ENCODE assay signal across 19 cellular contexts in the genomic region with DNA sequence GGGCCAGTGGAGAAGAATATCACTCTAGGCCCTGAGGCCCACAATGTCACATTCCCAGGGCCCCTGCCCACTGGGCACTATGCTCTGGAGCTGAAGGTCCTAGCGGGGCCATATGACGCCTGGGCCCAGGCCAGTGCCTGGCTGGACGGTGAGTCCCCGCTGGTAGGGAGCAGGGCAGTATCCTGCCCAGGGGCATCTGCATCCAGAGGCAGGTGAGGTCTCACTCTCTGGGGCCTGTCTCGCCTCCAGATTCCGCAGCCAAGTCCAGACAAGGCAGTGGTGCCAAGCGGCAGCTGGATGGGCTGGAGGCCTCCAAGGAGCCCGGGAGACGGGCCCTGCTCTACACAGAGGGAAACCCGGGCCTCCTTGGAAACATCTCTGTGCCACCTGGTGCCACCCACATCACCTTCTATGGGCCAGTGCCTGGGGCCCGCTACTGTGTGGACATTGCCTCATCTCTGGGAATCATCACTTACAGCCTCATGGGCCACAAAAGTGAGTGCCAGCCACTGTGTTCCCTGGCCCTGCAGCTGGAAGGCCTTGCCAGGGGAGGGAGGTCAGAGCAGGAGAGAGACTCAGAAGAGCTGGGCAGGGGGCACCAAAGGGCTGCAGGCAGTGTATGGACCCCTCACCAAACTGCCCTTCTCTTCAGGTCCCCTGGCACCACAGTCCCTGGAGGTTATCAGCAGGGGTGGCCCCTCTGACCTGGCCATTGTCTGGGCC. TPM values are rescaled to one million over a fixed set of nuclear protein-coding genes. Genes with fewer than 3 reads are reported as not detected.
DNase-seq lines count a peak whose midpoint lies in the region; ATAC-seq, FAIRE-seq and TF ChIP-seq lines count a peak whose summit lies in the region.
"Had no signal": no experiment of that assay in that cellular context is flagged by ENCODE, and none has a peak within 500 bp of the region (broad histone marks: within the 10 kb centered on the region; RNA-seq: fewer than 3 reads in every experiment).

No MANE protein-coding gene starts in this region.

- BruUV-seq in K562 (replicated peaks; lab: Mats Ljungman, UMichigan), result no TSS peak

- H3K27ac Mint-ChIP-seq in CD4-positive, alpha-beta T cell, result no peak overlapping the region
- no peak overlapping the region for H3K27ac Mint-ChIP-seq in natural killer cell
- H3K27ac Mint-ChIP-seq: IgD-negative memory B cell had no signal

- TF ChIP-seq EP300 in K562 (IDR thresholded peaks at IDR 0.05; ENCODE audit: low read length), result no peak

- no peak overlapping the region for H3K4me3 Mint-ChIP-seq in CD4-positive, alpha-beta T cell
- H3K4me3 Mint-ChIP-seq in natural killer cell, result no peak overlapping the region
- H3K4me3 Mint-ChIP-seq: IgD-negative memory B cell had no signal

- H2AFZ ChIP-seq in K562 (ENCODE audit: low read depth, low read length), result no peak overlapping the region

- H3K9me1 ChIP-seq in K562 (ENCODE audit: control insufficient read depth, insufficient read depth, low read length), result no peaks in the 10 kb centered on the region

- 88% methylated on average over 9 of the region's 11 CpGs for WGBS in K562 (ENCODE audit: insufficient coverage, low coverage, missing lambda C conversion rate)

- no peak for TF ChIP-seq POLR2A in K562 (conservative IDR thresholded peaks at IDR 0.05)

- no peak overlapping the region for H3K4me2 ChIP-seq in K562 (ENCODE audit: insufficient read depth, low read length)

- H3K27ac ChIP-seq in CD4-positive, alpha-beta T cell (ENCODE audit: low read depth, low read length), result no peak overlapping the region
- no peak overlapping the region for H3K27ac ChIP-seq in K562 (ENCODE audit: extremely low read depth, low read depth, low read length)
- H3K27ac ChIP-seq: 22Rv1, SJCRH30 had no signal

- no peak overlapping the region for H3K4me3 ChIP-seq in K562
- H3K4me3 ChIP-seq: MG63, SJCRH30 had no signal

- in situ Hi-C loops in K562 (cut with MboI), result no loop called here

- intact Hi-C loops in CD4-positive, alpha-beta T cell (cut with DNase I, micrococcal nuclease), result no loop called here
- intact Hi-C loops in K562 (cut with micrococcal nuclease), result no loop called here
- intact Hi-C loops in natural killer cell (cut with micrococcal nuclease), result no loop called here

- no peak for TF ChIP-seq CTCF in CD4-positive, alpha-beta T cell (IDR thresholded peaks at IDR 0.05)
- TF ChIP-seq CTCF in K562 (IDR thresholded peaks at IDR 0.05 in 2 of 3, conservative IDR thresholded peaks at IDR 0.05 in 1 of 3; ENCODE audit: insufficient read depth in 2 of 3, low read depth in 1 of 3, low read length in 3 of 3) (no peak), natural killer cell (IDR thresholded peaks at IDR 0.05) (no peak)

- no peak for FAIRE-seq in K562 (lab: Jason Lieb, UNC)
- FAIRE-seq: GM19239, HTR-8/SVneo had no signal

- CTCF ChIA-PET in CD4-positive, alpha-beta T cell (lab: Charles Lee), result interaction anchor here (1.5 to 2.8 kb wide), 2 partner anchors 10 to 16 kb away, joined by 3 to 8 read pairs; partner anchors contain the start of gene PTPN7
- CTCF ChIA-PET in K562 (lab: Yijun Ruan, JAX; ENCODE audit: low intra/inter-chr PET ratio), result no interaction called here

- ATAC-seq in CD4-positive, alpha-beta T cell (ENCODE audit: poor library complexity), result peak; percentile 39
- ATAC-seq in K562 (no peak; the same call in 2 of the 3 replicates), natural killer cell (peak in 2 of 3 donors; percentile 21 to 44), GM18861 (IDR thresholded peaks at IDR 0.05; ENCODE audit: unreplicated experiment) (no peak), HG02623 (IDR thresholded peaks at IDR 0.05; ENCODE audit: unreplicated experiment) (no peak)

- H3K36me3 ChIP-seq in K562 (ENCODE audit: control insufficient read depth, insufficient read depth, low read length), result peaks cover 44% of the 10 kb centered on the region; the same call in 2 of the 3 replicates
- H3K36me3 ChIP-seq: MG63, SJCRH30 had no signal

- no peaks in the 10 kb centered on the region for H3K27me3 Mint-ChIP-seq in CD4-positive, alpha-beta T cell
- H3K27me3 Mint-ChIP-seq in natural killer cell (ENCODE audit: low read depth in 2 of 2), result no peaks in the 10 kb centered on the region
- H3K27me3 Mint-ChIP-seq: IgD-negative memory B cell had no signal

- peaks cover 11% of the 10 kb centered on the region for H3K79me2 ChIP-seq in K562 (ENCODE audit: control insufficient read depth, insufficient read depth, low read length)

- no peaks in the 10 kb centered on the region for H4K20me1 ChIP-seq in K562 (replicated peaks; ENCODE audit: control insufficient read depth, insufficient read depth, low read length)

- H3K4me1 Mint-ChIP-seq in CD4-positive, alpha-beta T cell (ENCODE audit: low read depth), result peaks cover 4% of the 10 kb centered on the region
- no peaks in the 10 kb centered on the region for H3K4me1 Mint-ChIP-seq in natural killer cell
- H3K4me1 Mint-ChIP-seq: IgD-negative memory B cell had no signal

- DNase-seq in DMS 273 (lab: John Stamatoyannopoulos, UW; ENCODE audit: unreplicated experiment) (peak; percentile 66), DMS 273 treated with DMSO at 0.1 percent for 48 hours (lab: John Stamatoyannopoulos, UW) (no peak), K562 (ENCODE audit: extremely low read depth in 1 of 4, low spot score in 3 of 4) (no peak), natural killer cell (no peak), GOT3 (lab: John Stamatoyannopoulos, UW) (no peak)
- DNase-seq in CD4-positive, alpha-beta T cell, result no peak
- DNase-seq: Caco-2, MG63, NCI-H1048, NCI-H1436, NCI-H226, SJCRH30 had no signal

- H3K27me3 ChIP-seq in CD4-positive, alpha-beta T cell (ENCODE audit: control insufficient read depth, insufficient read depth, low read length), result no peaks in the 10 kb centered on the region
- H3K27me3 ChIP-seq in K562 (ENCODE audit: control insufficient read depth in 2 of 2, insufficient read depth in 2 of 2, low read length in 2 of 2), result no peaks in the 10 kb centered on the region
- H3K27me3 ChIP-seq: MG63 had no signal

- H3K9me3 Mint-ChIP-seq in CD4-positive, alpha-beta T cell, result no peaks in the 10 kb centered on the region
- no peaks in the 10 kb centered on the region for H3K9me3 Mint-ChIP-seq in natural killer cell
- H3K9me3 Mint-ChIP-seq: IgD-negative memory B cell had no signal

- H3K9ac ChIP-seq in K562 (ENCODE audit: insufficient read depth in 1 of 2, low read depth in 2 of 2, low read length in 2 of 2), result peak overlapping the region in 1 of 2 experiments; percentile 70; a peak in 2 of 4 replicates

- peaks cover 13 to 29% of the 10 kb centered on the region in 2 experiments for H3K4me1 ChIP-seq in K562 (replicated peaks in 1 of 2; ENCODE audit: control insufficient read depth in 2 of 2, insufficient read depth in 2 of 2, low read length in 2 of 2)
- H3K4me1 ChIP-seq: Caco-2, SJCRH30 had no signal

- POLR2A ChIA-PET in CD4-positive, alpha-beta T cell (lab: Charles Lee), result interaction anchor here (1.0 to 1.1 kb wide), 2 partner anchors 11 to 16 kb away, joined by 4 to 7 read pairs; partner anchors contain the start of gene PTPN7
- POLR2A ChIA-PET in K562 (lab: Yijun Ruan, JAX), result interaction anchor here (0.6 kb wide), 2 partner anchors 29 to 456 kb away, joined by 3 read pairs; no protein-coding TSS in a partner anchor

- H3K9me3 ChIP-seq in CD4-positive, alpha-beta T cell (ENCODE audit: control insufficient read depth, low read length), result no peaks in the 10 kb centered on the region
- H3K9me3 ChIP-seq in K562 (replicated peaks; ENCODE audit: control insufficient read depth, insufficient read depth, low read depth, low read length), result no peaks in the 10 kb centered on the region
- H3K9me3 ChIP-seq: Caco-2, MG63, SJCRH30 had no signal

- no peaks in the 10 kb centered on the region for H3K36me3 Mint-ChIP-seq in CD4-positive, alpha-beta T cell (ENCODE audit: low read depth)
- H3K36me3 Mint-ChIP-seq in natural killer cell, result no peaks in the 10 kb centered on the region
- H3K36me3 Mint-ChIP-seq: IgD-negative memory B cell had no signal

- no peak for TF ChIP-seq RAD21 in K562 (CRISPR knock-in tag; conservative IDR thresholded peaks at IDR 0.05 in 1 of 2, IDR thresholded peaks at IDR 0.05 in 1 of 2)

RNA-seq across cellular contexts. Expression of gene PTPN7, which starts 11.1 kb away (rescaled TPM):
- total RNA-seq in CD4-positive, alpha-beta T cell, result 100 to 1,000 TPM; 144 to 145 TPM
- 135 and 260 TPM in 2 replicates for total RNA-seq in K562 (2011; cell fraction: chromatin; rRNA removed; ENCODE audit: low replicate concordance)
- total RNA-seq in K562 (2011; cell fraction: nucleolus; rRNA removed), result 174 and 175 TPM in 2 replicates
- 146 and 165 TPM in 2 replicates for total RNA-seq in K562 (2011; cell fraction: nucleoplasm; rRNA removed)
- 121 and 126 TPM in 2 replicates for total RNA-seq in K562 (2014; rRNA removed)
- 61.7 and 65.6 TPM in 2 replicates for total RNA-seq in K562 (2014; rRNA removed; fragmentation: Illumina TruSeq; extraction: Trizol)
- 116 and 120 TPM in 2 replicates for total RNA-seq in K562 (2015; rRNA removed; fragmentation: Illumina TruSeq; extraction: Trizol)
- total RNA-seq in K562 (2021), result 112 and 139 TPM in 2 replicates
- polyA plus RNA-seq in K562 (2011; rRNA removed), result 80.7 and 176 TPM in 2 replicates
- polyA plus RNA-seq in K562 (2011; cell fraction: cytosol; rRNA removed), result 155 and 163 TPM in 2 replicates
- polyA plus RNA-seq in K562 (2011; cell fraction: nucleus; rRNA removed), result 215 and 278 TPM in 2 replicates
- 146 and 171 TPM in 2 replicates for polyA plus RNA-seq in K562 (2012)
- polyA plus RNA-seq in K562 (2014; fragmentation: Illumina TruSeq; extraction: Trizol), result 144 and 189 TPM in 2 replicates
- polyA plus RNA-seq in K562 (2014; fragmentation: Nextera tagmentation; extraction: Ambion mirVana), result 10 to 100 TPM; 18.7 to 19.8 TPM
- polyA plus RNA-seq in K562 (2014; rRNA removed), result 123 and 128 TPM in 2 replicates
- 58.0 and 78.3 TPM in 2 replicates for polyA minus RNA-seq in K562 (2011; rRNA and poly(A)+ RNA removed)
- polyA minus RNA-seq in K562 (2011; cell fraction: cytosol; rRNA and poly(A)+ RNA removed), result 54.1 and 65.3 TPM in 2 replicates
- polyA minus RNA-seq in K562 (2011; cell fraction: nucleus; rRNA and poly(A)+ RNA removed), result 38.1 and 80.1 TPM in 2 replicates
- 100 to 1,000 TPM; 144 to 241 (median 196) TPM for total RNA-seq in natural killer cell
- total RNA-seq: Caco-2 had no signal
- polyA plus RNA-seq: AG04450 had no signal

RNA-seq across cellular contexts. Expression of gene LGR6, which starts 22.1 kb away (rescaled TPM):
- total RNA-seq in CD4-positive, alpha-beta T cell, result under 1 TPM; 0.19 to 0.45 TPM
- total RNA-seq in K562 (2011; cell fraction: chromatin; rRNA removed; ENCODE audit: low replicate concordance), result 0.72 and 0.77 TPM in 2 replicates
- 0.17 and 0.79 TPM in 2 replicates for total RNA-seq in K562 (2011; cell fraction: nucleolus; rRNA removed)
- total RNA-seq in K562 (2011; cell fraction: nucleoplasm; rRNA removed), result 0.66 and 0.76 TPM in 2 replicates
- total RNA-seq in K562 (2014; rRNA removed) (0.12 and 0.45 TPM in 2 replicates), K562 (2014; rRNA removed; fragmentation: Illumina TruSeq; extraction: Trizol) (0.11 and 0.13 TPM in 2 replicates), K562 (2015; rRNA removed; fragmentation: Illumina TruSeq; extraction: Trizol) (0.26 and 0.29 TPM in 2 replicates), K562 (2021) (0.20 and 0.31 TPM in 2 replicates), natural killer cell (10 to 100 TPM; 58.3 to 65.2 (median 60.9) TPM)
- polyA plus RNA-seq in K562 (2011; rRNA removed) (0.14 and 0.47 TPM in 2 replicates), K562 (2014; fragmentation: Illumina TruSeq; extraction: Trizol) (0.21 and 0.54 TPM in 2 replicates), K562 (2014; fragmentation: Nextera tagmentation; extraction: Ambion mirVana) (under 1 TPM in 1 of 2 experiments, not detected in 1; 0.01 TPM), K562 (2014; rRNA removed) (0.12 and 0.42 TPM in 2 replicates)
- polyA plus RNA-seq in K562 (2011; cell fraction: cytosol; rRNA removed), result 0.22 and 0.24 TPM in 2 replicates
- 1.2 and 1.8 TPM in 2 replicates for polyA plus RNA-seq in K562 (2011; cell fraction: nucleus; rRNA removed)
- polyA plus RNA-seq in K562 (2012), result 0.26 and 0.96 TPM in 2 replicates
- not detected in 2 replicates for polyA minus RNA-seq in K562 (2011; rRNA and poly(A)+ RNA removed)
- polyA minus RNA-seq in K562 (2011; cell fraction: cytosol; rRNA and poly(A)+ RNA removed), result not detected in 2 replicates
- polyA minus RNA-seq in K562 (2011; cell fraction: nucleus; rRNA and poly(A)+ RNA removed), result 0.40 and 0.89 TPM in 2 replicates
- total RNA-seq: SJCRH30 had no signal
- polyA plus RNA-seq: AG04450, IgD-negative memory B cell had no signal

RNA-seq across cellular contexts. Expression of gene ARL8A, which starts 26.9 kb away (rescaled TPM):
- 10 to 100 TPM; 73.5 to 73.8 TPM for total RNA-seq in CD4-positive, alpha-beta T cell
- 15.5 and 36.2 TPM in 2 replicates for total RNA-seq in K562 (2011; cell fraction: chromatin; rRNA removed; ENCODE audit: low replicate concordance)
- 13.9 and 24.0 TPM in 2 replicates for total RNA-seq in K562 (2011; cell fraction: nucleolus; rRNA removed)
- 13.5 and 19.8 TPM in 2 replicates for total RNA-seq in K562 (2011; cell fraction: nucleoplasm; rRNA removed)
- total RNA-seq in K562 (2014; rRNA removed), result 13.1 and 21.8 TPM in 2 replicates
- total RNA-seq in K562 (2014; rRNA removed; fragmentation: Illumina TruSeq; extraction: Trizol), result 7.9 and 9.2 TPM in 2 replicates
- total RNA-seq in K562 (2015; rRNA removed; fragmentation: Illumina TruSeq; extraction: Trizol), result 11.1 and 11.8 TPM in 2 replicates
- total RNA-seq in K562 (2021), result 19.1 and 22.7 TPM in 2 replicates
- polyA plus RNA-seq in K562 (2011; rRNA removed), result 27.3 and 58.1 TPM in 2 replicates
- 17.5 and 24.2 TPM in 2 replicates for polyA plus RNA-seq in K562 (2011; cell fraction: cytosol; rRNA removed)
- polyA plus RNA-seq in K562 (2011; cell fraction: nucleus; rRNA removed), result 31.3 and 39.1 TPM in 2 replicates
- 21.7 and 25.7 TPM in 2 replicates for polyA plus RNA-seq in K562 (2012)
- 11.4 and 15.9 TPM in 2 replicates for polyA plus RNA-seq in K562 (2014; fragmentation: Illumina TruSeq; extraction: Trizol)
- polyA plus RNA-seq in K562 (2014; fragmentation: Nextera tagmentation; extraction: Ambion mirVana), result under 1 TPM; 0.17 to 0.32 TPM
- 15.3 and 15.6 TPM in 2 replicates for polyA plus RNA-seq in K562 (2014; rRNA removed)
- 12.5 and 17.4 TPM in 2 replicates for polyA minus RNA-seq in K562 (2011; rRNA and poly(A)+ RNA removed)
- polyA minus RNA-seq in K562 (2011; cell fraction: cytosol; rRNA and poly(A)+ RNA removed), result 11.4 and 13.7 TPM in 2 replicates
- polyA minus RNA-seq in K562 (2011; cell fraction: nucleus; rRNA and poly(A)+ RNA removed), result 3.4 and 10.0 TPM in 2 replicates
- 100 to 1,000 TPM; 109 to 120 (median 109) TPM for total RNA-seq in natural killer cell

RNA-seq across cellular contexts. Expression of gene GPR37L1, which starts 48.7 kb away (rescaled TPM):
- total RNA-seq in CD4-positive, alpha-beta T cell, result not detected
- total RNA-seq in K562 (2011; cell fraction: chromatin; rRNA removed; ENCODE audit: low replicate concordance), result not detected in 2 replicates
- under 0.01 TPM in 2 replicates for total RNA-seq in K562 (2011; cell fraction: nucleolus; rRNA removed)
- total RNA-seq in K562 (2011; cell fraction: nucleoplasm; rRNA removed), result not detected in 2 replicates
- total RNA-seq in K562 (2014; rRNA removed), result not detected in 2 replicates
- total RNA-seq in K562 (2014; rRNA removed; fragmentation: Illumina TruSeq; extraction: Trizol), result not detected in 2 replicates
- total RNA-seq in K562 (2015; rRNA removed; fragmentation: Illumina TruSeq; extraction: Trizol), result not detected in 2 replicates
- total RNA-seq in K562 (2021), result not detected in 2 replicates
- polyA plus RNA-seq in K562 (2011; rRNA removed), result 0.01 TPM in 1 of 2 replicates, not detected in the other
- 0.01 TPM in 1 of 2 replicates, not detected in the other for polyA plus RNA-seq in K562 (2011; cell fraction: cytosol; rRNA removed)
- 0.01 TPM in 1 of 2 replicates, not detected in the other for polyA plus RNA-seq in K562 (2011; cell fraction: nucleus; rRNA removed)
- 0.07 TPM in 2 replicates for polyA plus RNA-seq in K562 (2012)
- polyA plus RNA-seq in K562 (2014; fragmentation: Illumina TruSeq; extraction: Trizol), result not detected in 2 replicates
- not detected for polyA plus RNA-seq in K562 (2014; fragmentation: Nextera tagmentation; extraction: Ambion mirVana)
- polyA plus RNA-seq in K562 (2014; rRNA removed), result not detected in 2 replicates
- not detected in 2 replicates for polyA minus RNA-seq in K562 (2011; rRNA and poly(A)+ RNA removed)
- not detected in 2 replicates for polyA minus RNA-seq in K562 (2011; cell fraction: cytosol; rRNA and poly(A)+ RNA removed)
- not detected in 2 replicates for polyA minus RNA-seq in K562 (2011; cell fraction: nucleus; rRNA and poly(A)+ RNA removed)
- total RNA-seq in natural killer cell, result not detected
- polyA plus RNA-seq: AG04450 had no signal

Comparison
In these comparisons a context has a peak if more than half of its experiments do, and no peak if none do; other contexts are left out.
1. ATAC-seq: peak in CD4-positive, alpha-beta T cell (single experiment) and natural killer cell (2 of 3); none in K562 (single experiment), GM18861 (single experiment) and HG02623 (single experiment).
2. RNA of gene LGR6, which starts 22.1 kb away (total RNA-seq): 58.3 to 65.2 TPM in natural killer cell; 0.19 to 0.45 TPM in CD4-positive, alpha-beta T cell and 0.11 to 0.79 TPM in K562; every median in the first group is over 10 times any median in the second.